Comparison of ENCODE assay signal across 8 cellular contexts in genomic region chr1:171487038-171487437, GRCh38. TPM values are rescaled to one million over a fixed set of nuclear protein-coding genes. Genes with fewer than 3 reads are reported as not detected.
A peak's percentile ranks its signal among the peaks of the same experiment; 100 is the strongest.
DNase-seq lines count a peak whose midpoint lies in the region; ATAC-seq, FAIRE-seq and TF ChIP-seq lines count a peak whose summit lies in the region.

No MANE protein-coding gene starts in this region.

- TF ChIP-seq CTCF in HepG2 (CRISPR knock-in tag; IDR thresholded peaks at IDR 0.05) (no peak), tibial nerve (IDR thresholded peaks at IDR 0.05) (no peak)

- POLR2A ChIA-PET in activated naive CD8-positive, alpha-beta T cell treated with anti-CD3 and anti-CD28 coated beads, Interleukin-2, amount 10 ng/mL, durations not matched to agents 7 days and 5 days (lab: Charles Lee), result no interaction called here
- POLR2A ChIA-PET in HepG2 (lab: Yijun Ruan, JAX), result no interaction called here

- H3K27ac ChIP-seq in HepG2 (ENCODE audit: extremely low read length, insufficient read depth, low read length) (no peak overlapping the region), tibial nerve (peak overlapping the region in 1 of 4 donors; percentile 100)

- peak overlapping the region; percentile 94 for H3K27ac Mint-ChIP-seq in activated naive CD4-positive, alpha-beta T cell treated with anti-CD3 and anti-CD28 coated beads for 36 hours
- peak overlapping the region; percentile 99 for H3K27ac Mint-ChIP-seq in activated naive CD8-positive, alpha-beta T cell treated with anti-CD3 and anti-CD28 coated beads, Interleukin-2, amount 10 ng/mL, durations not matched to agents 7 days and 5 days

- no peaks in the 10 kb centered on the region for H3K27me3 Mint-ChIP-seq in activated naive CD4-positive, alpha-beta T cell treated with anti-CD3 and anti-CD28 coated beads for 36 hours (ENCODE audit: low read depth)
- no peaks in the 10 kb centered on the region for H3K27me3 Mint-ChIP-seq in activated naive CD8-positive, alpha-beta T cell treated with anti-CD3 and anti-CD28 coated beads, Interleukin-2, amount 10 ng/mL, durations not matched to agents 7 days and 5 days

- peaks cover 67% of the 10 kb centered on the region for H3K79me2 ChIP-seq in HepG2 (ENCODE audit: insufficient read depth, low read length)

- peak overlapping the region; percentile 80 to 97 (median 96); a peak in 5 of 6 replicates for H3K4me3 ChIP-seq in HepG2 (replicated peaks in 1 of 3; ENCODE audit: insufficient read depth in 1 of 3, low read depth in 2 of 3, low read length in 3 of 3)
- H3K4me3 ChIP-seq in tibial nerve, result peak overlapping the region in 3 of 4 donors; percentile 79 to 98 (median 92)

- no peak for TF ChIP-seq RAD21 in HepG2 (CRISPR knock-in tag; IDR thresholded peaks at IDR 0.05)

- H3K4me1 ChIP-seq in HepG2 (ENCODE audit: insufficient read depth, low read length) (peaks cover 38% of the 10 kb centered on the region), tibial nerve (peaks cover 0 to 57% (median 20%) of the 10 kb centered on the region in 4 donors)

- H3K36me3 Mint-ChIP-seq in activated naive CD4-positive, alpha-beta T cell treated with anti-CD3 and anti-CD28 coated beads for 36 hours (ENCODE audit: low read depth), result peaks cover 30% of the 10 kb centered on the region
- peaks cover 19% of the 10 kb centered on the region for H3K36me3 Mint-ChIP-seq in activated naive CD8-positive, alpha-beta T cell treated with anti-CD3 and anti-CD28 coated beads, Interleukin-2, amount 10 ng/mL, durations not matched to agents 7 days and 5 days

- no peak overlapping the region for H2AFZ ChIP-seq in HepG2 (ENCODE audit: low read length)

- ATAC-seq in activated naive CD8-positive, alpha-beta T cell treated with anti-CD3 and anti-CD28 coated beads, Interleukin-2, amount 10 ng/mL, durations not matched to agents 7 days and 5 days (ENCODE audit: low read depth), result no peak
- ATAC-seq in HepG2, result no peak
- no peak for ATAC-seq in HG03521 (IDR thresholded peaks at IDR 0.05; ENCODE audit: unreplicated experiment)
- ATAC-seq in left colon, result no peak

- H3K27me3 ChIP-seq in HepG2 (ENCODE audit: control insufficient read depth in 1 of 2, insufficient read depth in 2 of 2, low read length in 2 of 2) (no peaks in the 10 kb centered on the region; a peak in 1 of 5 replicates), tibial nerve (no peaks in the 10 kb centered on the region)

- no TSS peak for BruUV-seq in HepG2 (replicated peaks; lab: Mats Ljungman, UMichigan)

- no peak for DNase-seq in activated naive CD4-positive, alpha-beta T cell treated with anti-CD3 and anti-CD28 coated beads for 36 hours
- no peak for DNase-seq in activated naive CD4-positive, alpha-beta T cell (lab: John Stamatoyannopoulos, UW)
- no peak for DNase-seq in activated naive CD8-positive, alpha-beta T cell treated with anti-CD3 and anti-CD28 coated beads, Interleukin-2, amount 10 ng/mL, durations not matched to agents 7 days and 5 days
- DNase-seq in HepG2 (ENCODE audit: low spot score) (no peak), tibial nerve (ENCODE audit: low spot score in 2 of 2) (no peak), left colon (no peak), occipital lobe (lab: John Stamatoyannopoulos, UW) (no peak)

- peak overlapping the region; percentile 96; the same call in 1 of the 2 replicates for H3K9ac ChIP-seq in HepG2 (ENCODE audit: insufficient read depth, low read depth, low read length)

- intact Hi-C loops in activated naive CD4-positive, alpha-beta T cell treated with anti-CD3 and anti-CD28 coated beads for 36 hours (cut with micrococcal nuclease), result loop anchor here (2.0 to 5.0 kb wide), 6 partner anchors 82 to 1785 kb away; partner anchors contain the start of genes GORAB, KIFAP3 and SUCO
- intact Hi-C loops in HepG2 (cut with micrococcal nuclease; ENCODE audit: unreplicated experiment) (loop anchor here (5.0 to 10.0 kb wide), 3 partner anchors 85 to 1592 kb away; partner anchors contain the start of genes METTL13 and SCYL3), left colon (cut with DNase I, micrococcal nuclease) (no loop called here)

- peak overlapping the region; percentile 70 for H3K4me2 ChIP-seq in HepG2 (ENCODE audit: low read depth, low read length)

- TF ChIP-seq POLR2A in HepG2 (IDR thresholded peaks at IDR 0.05; ENCODE audit: insufficient read depth in 1 of 2, low read depth in 2 of 2, low read length in 2 of 2) (no peak), tibial nerve (IDR thresholded peaks at IDR 0.05) (no peak)

- TF ChIP-seq EP300 in HepG2 (IDR thresholded peaks at IDR 0.05; ENCODE audit: low read depth in 2 of 2, low read length in 2 of 2), result no peak
- no peak for TF ChIP-seq EP300 in HepG2 (CRISPR knock-in tag; IDR thresholded peaks at IDR 0.05; ENCODE audit: borderline replicate concordance)
- TF ChIP-seq EP300 in tibial nerve (IDR thresholded peaks at IDR 0.05), result no peak

- peaks cover 49% of the 10 kb centered on the region for H3K4me1 Mint-ChIP-seq in activated naive CD4-positive, alpha-beta T cell treated with anti-CD3 and anti-CD28 coated beads for 36 hours (ENCODE audit: low read depth)
- H3K4me1 Mint-ChIP-seq in activated naive CD8-positive, alpha-beta T cell treated with anti-CD3 and anti-CD28 coated beads, Interleukin-2, amount 10 ng/mL, durations not matched to agents 7 days and 5 days, result peaks cover 39% of the 10 kb centered on the region

- FAIRE-seq in HepG2 (lab: Jason Lieb, UNC), result no peak

- H3K4me3 Mint-ChIP-seq in activated naive CD4-positive, alpha-beta T cell treated with anti-CD3 and anti-CD28 coated beads for 36 hours, result peak overlapping the region; percentile 84
- H3K4me3 Mint-ChIP-seq in activated naive CD8-positive, alpha-beta T cell treated with anti-CD3 and anti-CD28 coated beads, Interleukin-2, amount 10 ng/mL, durations not matched to agents 7 days and 5 days, result peak overlapping the region; percentile 97

- in situ Hi-C loops in HepG2 (cut with HindIII; ENCODE audit: extremely low pct_ligation_motif_present, low pct_unique_long_range_greater_than_20kb), result no loop called here

- H4K20me1 ChIP-seq in HepG2 (ENCODE audit: insufficient read depth, low read length), result peaks cover 58% of the 10 kb centered on the region

- CTCF ChIA-PET in activated naive CD4-positive, alpha-beta T cell treated with anti-CD3 and anti-CD28 coated beads for 36 hours (lab: Charles Lee), result interaction anchor here (0.8 kb wide), 1 partner anchor 22 kb away, joined by 3 read pairs; no protein-coding TSS in a partner anchor
- CTCF ChIA-PET in HepG2 (lab: Yijun Ruan, JAX; ENCODE audit: low intra/inter-chr PET ratio, low total read pairs), result no interaction called here

- no peaks in the 10 kb centered on the region for H3K9me3 ChIP-seq in HepG2 (ENCODE audit: low read length)
- H3K9me3 ChIP-seq in tibial nerve, result no peaks in the 10 kb centered on the region

- no peaks in the 10 kb centered on the region for H3K9me3 Mint-ChIP-seq in activated naive CD4-positive, alpha-beta T cell treated with anti-CD3 and anti-CD28 coated beads for 36 hours
- no peaks in the 10 kb centered on the region for H3K9me3 Mint-ChIP-seq in activated naive CD8-positive, alpha-beta T cell treated with anti-CD3 and anti-CD28 coated beads, Interleukin-2, amount 10 ng/mL, durations not matched to agents 7 days and 5 days

- H3K36me3 ChIP-seq in HepG2 (replicated peaks in 1 of 2; ENCODE audit: control insufficient read depth in 1 of 2, insufficient read depth in 2 of 2, low read length in 2 of 2) (peaks cover 2 to 13% of the 10 kb centered on the region in 2 experiments; a peak in 3 of 5 replicates), tibial nerve (peaks cover 0 to 4% (median 0%) of the 10 kb centered on the region in 3 donors)

TF ChIP-seq in HepG2, 621 proteins besides CTCF, POLR2A, EP300 and RAD21:
- no peak for TF ChIP-seq NR3C1 (CRISPR knock-in tag; IDR thresholded peaks at IDR 0.05)
- peak; percentile 75 for TF ChIP-seq ZNF629 (CRISPR knock-in tag; conservative IDR thresholded peaks at IDR 0.05)

RNA-seq across cellular contexts. Expression of gene PRRC2C, which starts 1.7 kb away (rescaled TPM):
- total RNA-seq in activated naive CD4-positive, alpha-beta T cell treated with anti-CD3 and anti-CD28 coated beads for 36 hours, result 100 to 1,000 TPM; 199 to 206 TPM
- 100 to 1,000 TPM; 246 to 258 TPM for total RNA-seq in activated naive CD8-positive, alpha-beta T cell treated with anti-CD3 and anti-CD28 coated beads, Interleukin-2, amount 10 ng/mL, durations not matched to agents 7 days and 5 days
- total RNA-seq in HepG2 (2016; rRNA removed; fragmentation: Illumina TruSeq; extraction: Trizol) (46.2 and 124 TPM in 2 replicates), tibial nerve (10 to 100 TPM; 69.8 to 91.6 (median 80.2) TPM), left colon (100 to 1,000 TPM; 122 to 144 TPM), occipital lobe (34.2 TPM)
- 28.4 and 38.8 TPM in 2 replicates for total RNA-seq in HepG2 (2016; cell fraction: cytosol; rRNA removed; fragmentation: Illumina TruSeq; extraction: Trizol; ENCODE audit: low read depth)
- 42.9 and 106 TPM in 2 replicates for total RNA-seq in HepG2 (2016; cell fraction: insoluble cytoplasmic fraction; rRNA removed; fragmentation: Illumina TruSeq; extraction: Trizol)
- 26.5 and 29.8 TPM in 2 replicates for total RNA-seq in HepG2 (2016; cell fraction: membrane; rRNA removed; fragmentation: Illumina TruSeq; extraction: Trizol)
- 106 and 107 TPM in 2 replicates for total RNA-seq in HepG2 (2016; cell fraction: nucleus; rRNA removed; fragmentation: Illumina TruSeq; extraction: Trizol)
- polyA plus RNA-seq in HepG2 (2011; rRNA removed), result 57.0 and 57.3 TPM in 2 replicates
- 35.8 and 47.6 TPM in 2 replicates for polyA plus RNA-seq in HepG2 (2011; cell fraction: cytosol; rRNA removed)
- 55.9 and 72.6 TPM in 2 replicates for polyA plus RNA-seq in HepG2 (2011; cell fraction: nucleus; rRNA removed)
- 46.3 and 52.4 TPM in 2 replicates for polyA plus RNA-seq in HepG2 (2012)
- polyA plus RNA-seq in HepG2 (2016; cell fraction: cytosol; fragmentation: Illumina TruSeq; extraction: Trizol; ENCODE audit: low read depth), result 1.7 TPM in 2 replicates
- 78.7 and 87.3 TPM in 2 replicates for polyA plus RNA-seq in HepG2 (2016; cell fraction: insoluble cytoplasmic fraction; fragmentation: Illumina TruSeq; extraction: Trizol; ENCODE audit: low read depth)
- polyA plus RNA-seq in HepG2 (2016; cell fraction: membrane; fragmentation: Illumina TruSeq; extraction: Trizol; ENCODE audit: low read depth), result 5.0 and 6.4 TPM in 2 replicates
- 128 and 147 TPM in 2 replicates for polyA plus RNA-seq in HepG2 (2016; cell fraction: nucleus; fragmentation: Illumina TruSeq; extraction: Trizol; ENCODE audit: insufficient read depth, low read depth)
- 65.3 and 96.1 TPM in 2 replicates for polyA minus RNA-seq in HepG2 (2011; rRNA and poly(A)+ RNA removed; ENCODE audit: low replicate concordance)
- 55.7 and 80.3 TPM in 2 replicates for polyA minus RNA-seq in HepG2 (2011; cell fraction: cytosol; rRNA and poly(A)+ RNA removed)
- 73.0 and 82.1 TPM in 2 replicates for polyA minus RNA-seq in HepG2 (2011; cell fraction: nucleus; rRNA and poly(A)+ RNA removed)

Comparison
In these comparisons a context has a peak if more than half of its experiments do, and no peak if none do; other contexts are left out.
1. intact Hi-C loops: an anchor here in activated naive CD4-positive, alpha-beta T cell treated with anti-CD3 and anti-CD28 coated beads for 36 hours (2.0 to 5.0 kb wide) and HepG2 (5.0 to 10.0 kb wide); none called in left colon.